ENCODE assay signal across 8 cellular contexts in genomic region chr4:153344131-153345010, GRCh38. TPM values are rescaled to one million over a fixed set of nuclear protein-coding genes. Genes with fewer than 3 reads are reported as not detected.
DNase-seq lines count a peak whose midpoint lies in the region; ATAC-seq and TF ChIP-seq lines count a peak whose summit lies in the region.

TSS of gene MND1 (plus strand) at chr4:153344688. CDS start at chr4:153344738, 50 bp downstream.

- H3K4me2 ChIP-seq in OCI-LY3 (ENCODE audit: low read length), result peak within 1 kb of the TSS; percentile 83

- peak; percentile 68 for ATAC-seq in GM21447 (IDR thresholded peaks at IDR 0.05; ENCODE audit: unreplicated experiment)

- H3K9me3 ChIP-seq in HUES64 (ENCODE audit: insufficient read depth, low read depth, low read length), result no peaks in the 10 kb centered on the region
- H3K9me3 ChIP-seq in OCI-LY3 (ENCODE audit: insufficient read depth, low read length), result no peaks in the 10 kb centered on the region

- H2AFZ ChIP-seq in OCI-LY3 (ENCODE audit: low read depth, low read length), result peak within 1 kb of the TSS; percentile 80

- DNase-seq in DMS114 treated with DMSO at 0.1 percent for 48 hours (lab: John Stamatoyannopoulos, UW; ENCODE audit: unreplicated experiment), result peak; percentile 64
- peak; percentile 91 for DNase-seq in activated CD8-positive, alpha-beta memory T cell treated with anti-CD3 and anti-CD28 coated beads, Interleukin-2, amount 50 U/mL, for 4 hours
- peak; percentile 76 for DNase-seq in epidermal melanocyte (ENCODE audit: insufficient read length, low spot score)
- peak; percentile 48 for DNase-seq in middle frontal gyrus (ENCODE audit: extremely low spot score, low spot score)
- peak; percentile 85 to 86 for DNase-seq in stimulated activated CD8-positive, alpha-beta memory T cell treated with anti-CD3 and anti-CD28 coated beads, Interleukin-2, amount 100 ng/mL, for 48 hours (ENCODE audit: low read depth in 2 of 2)

- H3K36me3 ChIP-seq in HUES64 (ENCODE audit: insufficient read depth, low read length) (no peaks in the 10 kb centered on the region), OCI-LY3 (replicated peaks; ENCODE audit: low read depth, low read length) (no peaks in the 10 kb centered on the region)

- no peaks in the 10 kb centered on the region for H3K27me3 ChIP-seq in HUES64 (ENCODE audit: insufficient read depth, low read length)
- no peaks in the 10 kb centered on the region for H3K27me3 ChIP-seq in OCI-LY3 (ENCODE audit: low read depth, low read length)

- H3K9ac ChIP-seq in HUES64 (ENCODE audit: low read depth, low read length), result peak within 1 kb of the TSS; percentile 94
- H3K9ac ChIP-seq in OCI-LY3 (ENCODE audit: low read length), result peak within 1 kb of the TSS; percentile 82

- peaks cover under 1% of the 10 kb centered on the region; the same call in 1 of the 2 replicates for H4K20me1 ChIP-seq in OCI-LY3 (ENCODE audit: insufficient read depth, low read length)

- H3K4me3 ChIP-seq in HUES64 (ENCODE audit: low read length) (peak within 1 kb of the TSS; percentile 67), OCI-LY3 (ENCODE audit: low read length) (peak within 1 kb of the TSS; percentile 79)

- peaks cover 16% of the 10 kb centered on the region for H3K4me1 ChIP-seq in HUES64 (ENCODE audit: insufficient read depth, low read length)
- H3K4me1 ChIP-seq in OCI-LY3 (ENCODE audit: low read length), result peaks cover 49% of the 10 kb centered on the region

- peak; percentile 99 for TF ChIP-seq CTCF in OCI-LY3 (IDR thresholded peaks at IDR 0.05; ENCODE audit: low read depth, low read length)

- 2% methylated on average over 86 of the region's 86 CpGs for WGBS in HUES64

- H3K79me2 ChIP-seq in OCI-LY3 (ENCODE audit: low read length), result peaks cover 45% of the 10 kb centered on the region

- H3K27ac ChIP-seq in HUES64 (ENCODE audit: low read depth, low read length) (peak within 1 kb of the TSS; percentile 95), OCI-LY3 (ENCODE audit: low read length) (peak within 1 kb of the TSS; percentile 47)

RNA-seq across cellular contexts. Expression of gene MND1, which starts in this region (rescaled TPM):
- polyA plus RNA-seq in HUES64 (2013, experiment 1 of 2), result 24.0 TPM
- polyA plus RNA-seq in HUES64 (2013, experiment 2 of 2), result 29.1 TPM

Comparison
In these comparisons a context has a peak if more than half of its experiments do, and no peak if none do; other contexts are left out.
1. Peak in every context shown above with its lines: DNase-seq, ATAC-seq, H3K4me3 ChIP-seq and H3K27ac ChIP-seq.